ENCODE assay signal across 8 cellular contexts in genomic region chr10:18610517-18610916, GRCh38. TPM values are rescaled to one million over a fixed set of nuclear protein-coding genes. Genes with fewer than 3 reads are reported as not detected.
DNase-seq lines count a peak whose midpoint lies in the region; ATAC-seq and TF ChIP-seq lines count a peak whose summit lies in the region.

No MANE protein-coding gene starts in this region.

- POLR2A ChIA-PET in A673 (lab: Charles Lee; ENCODE audit: low non-redundant PET) = no interaction called here

- BruUV-seq in A673 (replicated peaks; lab: Mats Ljungman, UMichigan) = no TSS peak

- H3K9me3 ChIP-seq in A673 (ENCODE audit: low read depth, low read length, poor library complexity, severe bottlenecking) = no peaks in the 10 kb centered on the region
- no peaks in the 10 kb centered on the region for H3K9me3 ChIP-seq in HUES48 (ENCODE audit: control insufficient read depth, insufficient read depth, low read length)

- intact Hi-C loops in A673 (cut with micrococcal nuclease; ENCODE audit: unreplicated experiment) = no loop called here

- DNase-seq in A673 (ENCODE audit: low spot score) = peak; percentile 24
- peak; percentile 88 for DNase-seq in astrocyte of the hippocampus (ENCODE audit: low read depth, low spot score)
- DNase-seq in kidney glomerular epithelial cell (lab: John Stamatoyannopoulos, UW) = peak; percentile 83
- DNase-seq in NCI-H1105 (lab: John Stamatoyannopoulos, UW) = no peak
- no peak for DNase-seq in GF-D8 (lab: John Stamatoyannopoulos, UW)

- no peak overlapping the region for H3K4me3 ChIP-seq in A673 (ENCODE audit: low read depth, low read length, poor library complexity, severe bottlenecking)
- no peak overlapping the region for H3K4me3 ChIP-seq in HUES48 (ENCODE audit: low read depth, low read length)

- CTCF ChIA-PET in A673 (lab: Charles Lee) = no interaction called here

- ATAC-seq in GM21390 (IDR thresholded peaks at IDR 0.05; ENCODE audit: unreplicated experiment) = no peak
- ATAC-seq in HG03175 (IDR thresholded peaks at IDR 0.05; ENCODE audit: unreplicated experiment) = no peak

- no peak for TF ChIP-seq CTCF in A673 (conservative IDR thresholded peaks at IDR 0.05; ENCODE audit: low read depth, low read length)

- no peaks in the 10 kb centered on the region for H3K27me3 ChIP-seq in A673 (replicated peaks; ENCODE audit: insufficient read depth, low read depth, low read length, poor library complexity)
- H3K27me3 ChIP-seq in HUES48 (ENCODE audit: control insufficient read depth, insufficient read depth, low read length) = no peaks in the 10 kb centered on the region

- H3K27ac ChIP-seq in A673 (ENCODE audit: low read depth, low read length, poor library complexity, severe bottlenecking) (peak overlapping the region; percentile 43), HUES48 (ENCODE audit: low read depth, low read length) (peak overlapping the region; percentile 33)

- H3K36me3 ChIP-seq in A673 (ENCODE audit: insufficient read depth, low read length, poor library complexity, severe bottlenecking) (no peaks in the 10 kb centered on the region), HUES48 (ENCODE audit: control insufficient read depth, insufficient read depth, low read length) (peaks cover 43% of the 10 kb centered on the region)

- H3K4me1 ChIP-seq in A673 (ENCODE audit: insufficient read depth, low read length, poor library complexity, severe bottlenecking) (peaks cover 4% of the 10 kb centered on the region), HUES48 (ENCODE audit: control insufficient read depth, insufficient read depth, low read length) (no peaks in the 10 kb centered on the region)

- no peak overlapping the region for H3K9ac ChIP-seq in HUES48 (ENCODE audit: low read depth, low read length)

RNA-seq across cellular contexts. Expression of gene NSUN6, which starts 40.9 kb away (rescaled TPM):
- 16.4 and 17.1 TPM in 2 replicates for total RNA-seq in A673 (2021)

RNA-seq across cellular contexts. Expression of gene ARL5B, which starts 48.7 kb away (rescaled TPM):
- total RNA-seq in A673 (2021) = 30.0 and 30.2 TPM in 2 replicates

Comparison
In these comparisons a context has a peak if more than half of its experiments do, and no peak if none do; other contexts are left out.
1. DNase-seq: peak in A673 (single experiment), astrocyte of the hippocampus (single experiment) and kidney glomerular epithelial cell (single experiment); none in NCI-H1105 (single experiment) and GF-D8 (single experiment).